ENCODE assay signal across 1 cellular context in genomic region chr20:47215653-47216397, GRCh38.
TF ChIP-seq lines count a peak whose summit lies in the region.

No MANE protein-coding gene starts in this region.

TF ChIP-seq in WTC11, 78 proteins besides CTCF, POLR2A, EP300 and RAD21 (continued from another document):
- TF ChIP-seq ARID4B (CRISPR knock-in tag; IDR thresholded peaks at IDR 0.05; ENCODE audit: borderline replicate concordance) (no peak), ETV6 (CRISPR knock-in tag; IDR thresholded peaks at IDR 0.05) (no peak), FOXP1 (CRISPR knock-in tag; IDR thresholded peaks at IDR 0.05; ENCODE audit: borderline replicate concordance) (no peak), CREM (CRISPR knock-in tag; IDR thresholded peaks at IDR 0.05) (no peak), ELF4 (CRISPR knock-in tag; IDR thresholded peaks at IDR 0.05; ENCODE audit: low read depth) (no peak), PRDM15 (CRISPR knock-in tag; IDR thresholded peaks at IDR 0.05) (no peak), CDX4 (CRISPR knock-in tag; IDR thresholded peaks at IDR 0.05; ENCODE audit: borderline replicate concordance) (no peak), E2F4 (CRISPR knock-in tag; IDR thresholded peaks at IDR 0.05; ENCODE audit: borderline replicate concordance, low read depth) (no peak), E2F5 (CRISPR knock-in tag; IDR thresholded peaks at IDR 0.05) (no peak), ATF6 (CRISPR knock-in tag; IDR thresholded peaks at IDR 0.05) (no peak), ZNF671 (CRISPR knock-in tag; IDR thresholded peaks at IDR 0.05) (no peak)
